Comparison of ENCODE assay signal across 9 cellular contexts in the genomic region with DNA sequence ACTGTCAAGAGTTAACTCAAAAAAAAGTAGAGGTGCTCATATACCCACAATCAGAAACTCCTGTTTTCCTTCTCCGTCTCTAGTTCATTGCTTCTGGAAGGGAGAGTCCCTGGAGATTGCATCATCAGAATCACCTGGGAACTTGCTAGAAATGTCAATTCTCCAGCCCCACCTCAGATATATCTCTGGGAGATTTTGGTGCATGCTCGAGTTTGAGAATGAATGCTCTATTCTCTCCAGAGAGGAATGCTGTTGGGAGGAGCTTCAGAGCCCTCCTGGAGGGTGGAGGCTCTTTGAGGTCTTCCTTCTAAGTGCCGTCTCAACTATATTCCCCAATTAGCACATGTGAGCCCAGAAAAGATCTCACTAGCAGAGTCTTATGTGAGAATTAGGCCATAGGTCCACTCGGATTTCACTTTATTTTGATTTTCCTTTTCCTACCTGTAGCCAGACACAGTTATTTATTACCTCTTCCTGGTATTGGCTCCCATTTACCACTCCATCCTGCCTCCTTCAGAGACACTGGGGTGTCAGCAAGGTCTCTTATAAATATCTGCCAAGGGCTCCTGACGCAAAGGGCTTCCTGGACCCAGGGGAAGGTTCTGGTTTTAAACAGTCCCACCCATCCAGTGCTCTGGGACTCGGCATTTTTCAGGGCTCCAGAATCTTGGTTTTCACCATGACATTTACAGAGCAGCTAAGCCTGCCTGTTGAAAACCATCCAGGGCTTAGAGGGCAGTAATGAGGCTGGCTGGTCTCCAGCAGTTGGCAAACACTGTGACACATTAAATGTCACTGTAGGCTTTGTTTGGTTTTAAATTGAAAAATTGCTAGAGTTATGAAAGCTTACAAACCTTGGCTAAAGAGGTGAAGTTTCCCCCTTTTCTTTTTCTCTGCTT.
DNase-seq lines count a peak whose midpoint lies in the region; ATAC-seq and TF ChIP-seq lines count a peak whose summit lies in the region.
"Had no signal": no experiment of that assay in that cellular context is flagged by ENCODE, and none has a peak within 500 bp of the region (broad histone marks: within the 10 kb centered on the region; RNA-seq: fewer than 3 reads in every experiment).

No MANE protein-coding gene starts in this region.

- peak overlapping the region; percentile 88 for H3K27ac ChIP-seq in foreskin keratinocyte
- H3K27ac ChIP-seq in skin epidermis: peak overlapping the region in 19 of 21 experiments; percentile 31 to 85 (median 73)

- no peaks in the 10 kb centered on the region for H3K27me3 ChIP-seq in foreskin keratinocyte

- ATAC-seq in foreskin keratinocyte (no peak), GM18873 (IDR thresholded peaks at IDR 0.05; ENCODE audit: low FRiP score, unreplicated experiment) (no peak), GM18867 (IDR thresholded peaks at IDR 0.05; ENCODE audit: unreplicated experiment) (no peak)

- no peak overlapping the region for H3K4me3 ChIP-seq in skin epidermis

- H3K4me1 ChIP-seq in foreskin keratinocyte: peaks cover 22% of the 10 kb centered on the region

- peak; percentile 22 for TF ChIP-seq CTCF in foreskin keratinocyte (conservative IDR thresholded peaks at IDR 0.05)

- in situ Hi-C loops in SK-MEL-5 (cut with HindIII; ENCODE audit: low pct_unique_long_range_greater_than_20kb, low sequenced_read_pairs): no loop called here

- DNase-seq in H4 (ENCODE audit: low spot score): peak; percentile 83
- DNase-seq in SK-MEL-5 (ENCODE audit: low read depth, low spot score): peak; percentile 13
- DNase-seq in foreskin keratinocyte: peak in 1 of 2 donors; percentile 62
- DNase-seq in NCI-H128 (lab: John Stamatoyannopoulos, UW; ENCODE audit: unreplicated experiment): no peak
- no peak for DNase-seq in stimulated activated naive CD4-positive, alpha-beta T cell treated with Interleukin-2 at 50 U/mL for 16 hours (lab: John Stamatoyannopoulos, UW)
- DNase-seq: stimulated activated CD4-positive, alpha-beta T cell treated with anti-CD3 and anti-CD28 coated beads, Interleukin-2, amount 100 ng/mL, for 48 hours had no signal

Comparison
In these comparisons a context has a peak if more than half of its experiments do, and no peak if none do; other contexts are left out.
1. DNase-seq: peak in H4 (single experiment) and SK-MEL-5 (single experiment); none in NCI-H128 (single experiment) and stimulated activated naive CD4-positive, alpha-beta T cell treated with Interleukin-2 at 50 U/mL for 16 hours (single experiment).